8 cellular contexts compared by ENCODE assay signal in genomic region chr19:44999131-44999925, GRCh38. TPM values are rescaled to one million over a fixed set of nuclear protein-coding genes. Genes with fewer than 3 reads are reported as not detected.
"Had no signal": no experiment of that assay in that cellular context is flagged by ENCODE, and none has a peak within 500 bp of the region (broad histone marks: within the 10 kb centered on the region; RNA-seq: fewer than 3 reads in every experiment).

No MANE protein-coding gene starts in this region.

RNA-seq across cellular contexts. Expression of gene APOC2, which starts 53.5 kb away (rescaled TPM):
- total RNA-seq: activated T-helper 2 cell treated with anti-CD3 and anti-CD28 coated beads, Interferon-gamma antibody, Interleukin-2, Interleukin-4, amounts not matched to agents 10 μg/mL and 5 μg/mL and 100 μg/mL, durations not matched to agents 14 hours and 24 hours and 36 hours; kidney epithelial cell; left ventricle myocardium superior; posterior vena cava; right atrium auricular region had no signal

RNA-seq across cellular contexts. Expression of gene APOC4, which starts 57.3 kb away (rescaled TPM):
- total RNA-seq: activated T-helper 2 cell treated with anti-CD3 and anti-CD28 coated beads, Interferon-gamma antibody, Interleukin-2, Interleukin-4, amounts not matched to agents 10 μg/mL and 5 μg/mL and 100 μg/mL, durations not matched to agents 14 hours and 24 hours and 36 hours; endodermal cell; hepatocyte; kidney epithelial cell; left ventricle myocardium superior; posterior vena cava; right atrium auricular region had no signal
- polyA plus RNA-seq: esophagus, hepatocyte had no signal
